Comparison of ENCODE assay signal across 4 cellular contexts in genomic region chr1:148769495-148769894, GRCh38. TPM values are rescaled to one million over a fixed set of nuclear protein-coding genes. Genes with fewer than 3 reads are reported as not detected.
"Had no signal": no experiment of that assay in that cellular context is flagged by ENCODE, and none has a peak within 500 bp of the region (broad histone marks: within the 10 kb centered on the region; RNA-seq: fewer than 3 reads in every experiment).

No MANE protein-coding gene starts in this region.

RNA-seq across cellular contexts. Expression of gene NUDT4B, which starts 20.9 kb away (rescaled TPM):
- total RNA-seq: activated naive CD4-positive, alpha-beta T cell treated with anti-CD3 and anti-CD28 coated beads for 36 hours; activated naive CD8-positive, alpha-beta T cell treated with anti-CD3 and anti-CD28 coated beads, Interleukin-2, amount 10 ng/mL, durations not matched to agents 7 days and 5 days; cardiac septum had no signal
- polyA plus RNA-seq: cardiac muscle cell had no signal
